In genomic region chr10:112687647-112688046, GRCh38 we compare ENCODE assay signal across 13 cellular contexts.
DNase-seq lines count a peak whose midpoint lies in the region; ATAC-seq and TF ChIP-seq lines count a peak whose summit lies in the region.
"Had no signal": no experiment of that assay in that cellular context is flagged by ENCODE, and none has a peak within 500 bp of the region (broad histone marks: within the 10 kb centered on the region; RNA-seq: fewer than 3 reads in every experiment).

No MANE protein-coding gene starts in this region.

- no peaks in the 10 kb centered on the region for H3K9me3 ChIP-seq in Caco-2
- H3K9me3 ChIP-seq: right lobe of liver had no signal

- CTCF ChIA-PET in Caco-2 (lab: Charles Lee): interaction anchor here (0.7 kb wide), 1 partner anchor 120 kb away, joined by 13 read pairs; no protein-coding TSS in a partner anchor

- H3K4me3 ChIP-seq in NB4 (ENCODE audit: low read depth, low read length): no peak overlapping the region
- no peak overlapping the region for H3K4me3 ChIP-seq in Caco-2 (ENCODE audit: low read depth, low read length)
- H3K4me3 ChIP-seq: right lobe of liver had no signal

- no peaks in the 10 kb centered on the region; the same call in 1 of the 2 replicates for H3K36me3 ChIP-seq in Caco-2 (ENCODE audit: control insufficient read depth, insufficient read depth, low read length)
- H3K36me3 ChIP-seq: right lobe of liver had no signal

- TF ChIP-seq POLR2A in NB4 (IDR thresholded peaks at IDR 0.05; ENCODE audit: extremely low read depth, insufficient read length): no peak

- no peaks in the 10 kb centered on the region for H3K27me3 Mint-ChIP-seq in chondrocyte (ENCODE audit: low read depth)
- H3K27me3 Mint-ChIP-seq in Caco-2 (ENCODE audit: insufficient read depth, unreplicated experiment): no peaks in the 10 kb centered on the region
- H3K27me3 Mint-ChIP-seq: naive thymus-derived CD8-positive, alpha-beta T cell had no signal

- no peaks in the 10 kb centered on the region for H3K9me3 Mint-ChIP-seq in chondrocyte (ENCODE audit: low read depth)
- H3K9me3 Mint-ChIP-seq in Caco-2 (ENCODE audit: unreplicated experiment): no peaks in the 10 kb centered on the region
- H3K9me3 Mint-ChIP-seq: activated T-helper 2 cell treated with anti-CD3 and anti-CD28 coated beads, Interferon-gamma antibody, Interleukin-2, Interleukin-4, amounts not matched to agents 10 μg/mL and 5 μg/mL and 100 μg/mL, durations not matched to agents 14 hours and 24 hours and 36 hours; naive thymus-derived CD8-positive, alpha-beta T cell had no signal

- H3K4me1 ChIP-seq in Caco-2: peaks cover 4% of the 10 kb centered on the region; the same call in 1 of the 2 replicates
- H3K4me1 ChIP-seq: right lobe of liver had no signal

- no peaks in the 10 kb centered on the region for H3K27me3 ChIP-seq in Caco-2 (replicated peaks; ENCODE audit: control insufficient read depth, insufficient read depth, low read length)
- H3K27me3 ChIP-seq: right lobe of liver had no signal

- no TSS peak for BruUV-seq in Caco-2 (replicated peaks; lab: Mats Ljungman, UMichigan)

- H3K27ac Mint-ChIP-seq in chondrocyte (ENCODE audit: unreplicated experiment) (no peak overlapping the region), Caco-2 (ENCODE audit: unreplicated experiment) (no peak overlapping the region)
- H3K27ac Mint-ChIP-seq: activated T-helper 2 cell treated with anti-CD3 and anti-CD28 coated beads, Interferon-gamma antibody, Interleukin-2, Interleukin-4, amounts not matched to agents 10 μg/mL and 5 μg/mL and 100 μg/mL, durations not matched to agents 14 hours and 24 hours and 36 hours; brain; naive thymus-derived CD8-positive, alpha-beta T cell had no signal

- H3K4me3 Mint-ChIP-seq in chondrocyte (ENCODE audit: unreplicated experiment) (no peak overlapping the region), Caco-2 (ENCODE audit: unreplicated experiment) (no peak overlapping the region)
- H3K4me3 Mint-ChIP-seq: brain; naive thymus-derived CD8-positive, alpha-beta T cell had no signal

- peak; percentile 45 for ATAC-seq in esophagus mucosa
- ATAC-seq: naive thymus-derived CD8-positive, alpha-beta T cell; right lobe of liver had no signal

- H3K4me1 Mint-ChIP-seq in chondrocyte (ENCODE audit: low read depth) (no peaks in the 10 kb centered on the region), Caco-2 (ENCODE audit: low read depth, unreplicated experiment) (no peaks in the 10 kb centered on the region)
- H3K4me1 Mint-ChIP-seq: naive thymus-derived CD8-positive, alpha-beta T cell had no signal

- POLR2A ChIA-PET in Caco-2 (lab: Charles Lee): no interaction called here

- no peak for TF ChIP-seq CTCF in NB4 (IDR thresholded peaks at IDR 0.05; ENCODE audit: low read depth, low read length)
- no peak for TF ChIP-seq CTCF in chondrocyte (IDR thresholded peaks at IDR 0.05)
- no peak for TF ChIP-seq CTCF in Caco-2 (IDR thresholded peaks at IDR 0.05; ENCODE audit: insufficient read depth in 1 of 2, low read depth in 1 of 2, low read length in 1 of 2, severe bottlenecking in 1 of 2, unreplicated experiment in 1 of 2)

- H3K36me3 Mint-ChIP-seq in chondrocyte (ENCODE audit: low read depth) (peaks cover 2% of the 10 kb centered on the region), Caco-2 (ENCODE audit: insufficient read depth, unreplicated experiment) (peaks cover 7% of the 10 kb centered on the region)

- DNase-seq in GM04503 (ENCODE audit: low read depth) (peak; percentile 27), NB4 (ENCODE audit: low read depth) (peak; percentile 6), renal cortical epithelial cell (ENCODE audit: low read depth) (peak; percentile 22), Ammon's horn (ENCODE audit: low spot score) (no peak), chondrocyte (ENCODE audit: low spot score) (no peak), Caco-2 (no peak)
- DNase-seq: activated CD4-positive, alpha-beta T cell treated with anti-CD3 and anti-CD28 coated beads, Interleukin-2, amount 50 U/mL, for 48 hours; naive thymus-derived CD8-positive, alpha-beta T cell; NCI-H226; right lobe of liver had no signal

- intact Hi-C loops in Caco-2 (cut with micrococcal nuclease; ENCODE audit: unreplicated experiment): no loop called here

Comparison
In these comparisons a context has a peak if more than half of its experiments do, and no peak if none do; other contexts are left out.
1. DNase-seq: peak in GM04503 (single experiment), NB4 (single experiment) and renal cortical epithelial cell (single experiment); none in Ammon's horn (single experiment), chondrocyte (single experiment) and Caco-2 (0 of 2).